Comparison of ENCODE assay signal across 21 cellular contexts in genomic region chr6:63716169-63716568, GRCh38.
"Had no signal": no experiment of that assay in that cellular context is flagged by ENCODE, and none has a peak within 500 bp of the region (broad histone marks: within the 10 kb centered on the region; RNA-seq: fewer than 3 reads in every experiment).

No MANE protein-coding gene starts in this region.

- H3K27ac ChIP-seq: cardiac muscle cell, gastrocnemius medialis, parathyroid adenoma, sigmoid colon, thoracic aorta had no signal

- H3K9me3 Mint-ChIP-seq: activated naive CD8-positive, alpha-beta T cell treated with anti-CD3 and anti-CD28 coated beads for 36 hours; dendritic cell treated with granulocyte-macrophage colony-stimulating factor and Interleukin-4, amounts not matched to agents 40 ng/mL and 50 ng/mL, for 4 days; mesothelial cell of epicardium; nephron; stimulated activated memory B cell treated with anti-CD40 and anti-IgM and Interleukin-4, amounts not matched to agents 10 μg/mL and 1 μg/mL and 100 μg/mL, for 72 hours had no signal

- H3K4me3 ChIP-seq: cardiac muscle cell, gastrocnemius medialis, lung, sigmoid colon, thoracic aorta had no signal

- H3K27me3 ChIP-seq: cardiac muscle cell, gastrocnemius medialis, sigmoid colon had no signal

- H3K4me1 Mint-ChIP-seq: mesothelial cell of epicardium; nephron; stimulated activated memory B cell treated with anti-CD40 and anti-IgM and Interleukin-4, amounts not matched to agents 10 μg/mL and 1 μg/mL and 100 μg/mL, for 72 hours had no signal

- H3K27me3 Mint-ChIP-seq: activated naive CD8-positive, alpha-beta T cell treated with anti-CD3 and anti-CD28 coated beads for 36 hours; dendritic cell treated with granulocyte-macrophage colony-stimulating factor and Interleukin-4, amounts not matched to agents 40 ng/mL and 50 ng/mL, for 4 days; stimulated activated memory B cell treated with anti-CD40 and anti-IgM and Interleukin-4, amounts not matched to agents 10 μg/mL and 1 μg/mL and 100 μg/mL, for 72 hours had no signal

- H3K4me1 ChIP-seq: gastrocnemius medialis, parathyroid adenoma, sigmoid colon had no signal

- ATAC-seq: activated CD4-positive, CD25-positive, alpha-beta regulatory T cell treated with anti-CD3 and anti-CD28 coated beads, Interleukin-2, amount 50 U/mL, for 24 hours; esophagus mucosa; gastrocnemius medialis; left lobe of liver; stimulated activated memory B cell treated with anti-CD40 and anti-IgM and Interleukin-4, amounts not matched to agents 10 μg/mL and 1 μg/mL and 100 μg/mL, for 72 hours had no signal

- H3K27ac Mint-ChIP-seq: activated naive CD8-positive, alpha-beta T cell treated with anti-CD3 and anti-CD28 coated beads for 36 hours; dendritic cell treated with granulocyte-macrophage colony-stimulating factor and Interleukin-4, amounts not matched to agents 40 ng/mL and 50 ng/mL, for 4 days; mesothelial cell of epicardium; nephron; stimulated activated memory B cell treated with anti-CD40 and anti-IgM and Interleukin-4, amounts not matched to agents 10 μg/mL and 1 μg/mL and 100 μg/mL, for 72 hours had no signal

- H3K9me3 ChIP-seq: gastrocnemius medialis, sigmoid colon, thoracic aorta had no signal

- FAIRE-seq: kidney had no signal

- H3K4me3 Mint-ChIP-seq: activated naive CD8-positive, alpha-beta T cell treated with anti-CD3 and anti-CD28 coated beads for 36 hours; dendritic cell treated with granulocyte-macrophage colony-stimulating factor and Interleukin-4, amounts not matched to agents 40 ng/mL and 50 ng/mL, for 4 days; mesothelial cell of epicardium; nephron; stimulated activated memory B cell treated with anti-CD40 and anti-IgM and Interleukin-4, amounts not matched to agents 10 μg/mL and 1 μg/mL and 100 μg/mL, for 72 hours had no signal

- DNase-seq: activated CD4-positive, alpha-beta T cell treated with anti-CD3 and anti-CD28 coated beads, Interleukin-2, amount 50 U/mL, for 4 hours; activated gamma-delta T cell treated with Interleukin-2 at 50 U/mL for 16 hours; activated naive CD8-positive, alpha-beta T cell treated with anti-CD3 and anti-CD28 coated beads for 36 hours; amygdala; effector CD8-positive, alpha-beta T cell; gastrocnemius medialis; head of caudate nucleus; kidney; sigmoid colon; stimulated activated CD4-positive, alpha-beta T cell treated with anti-CD3 and anti-CD28 coated beads, Interleukin-4, amount 100 ng/mL, for 4 hours had no signal
